Comparison of ENCODE assay signal across 8 cellular contexts in genomic region chr10:15084502-15084922, GRCh38. TPM values are rescaled to one million over a fixed set of nuclear protein-coding genes. Genes with fewer than 3 reads are reported as not detected.
DNase-seq lines count a peak whose midpoint lies in the region; FAIRE-seq and TF ChIP-seq lines count a peak whose summit lies in the region.

No MANE protein-coding gene starts in this region.

- TF ChIP-seq CTCF in GM12865 (IDR thresholded peaks at IDR 0.05; ENCODE audit: insufficient read depth, low read depth, low read length, missing control alignments) (no peak), Peyer's patch (IDR thresholded peaks at IDR 0.05) (no peak), mesothelial cell of epicardium (IDR thresholded peaks at IDR 0.05; ENCODE audit: unreplicated experiment) (no peak)

- H3K27me3 Mint-ChIP-seq in mesothelial cell of epicardium (ENCODE audit: low read depth), result peaks cover 2% of the 10 kb centered on the region

- no peaks in the 10 kb centered on the region for H3K36me3 Mint-ChIP-seq in mesothelial cell of epicardium

- H3K27ac Mint-ChIP-seq in mesothelial cell of epicardium, result no peak overlapping the region

- H3K9me3 ChIP-seq in Peyer's patch, result no peaks in the 10 kb centered on the region

- H3K27ac ChIP-seq in Peyer's patch, result no peak overlapping the region

- H3K9me3 Mint-ChIP-seq in mesothelial cell of epicardium, result no peaks in the 10 kb centered on the region

- H3K4me1 Mint-ChIP-seq in mesothelial cell of epicardium, result no peaks in the 10 kb centered on the region

- H3K4me3 ChIP-seq in GM12865 (ENCODE audit: low read depth, low read length), result no peak overlapping the region
- peak overlapping the region in 3 of 4 donors; percentile 20 to 35 (median 26) for H3K4me3 ChIP-seq in Peyer's patch

- no peaks in the 10 kb centered on the region for H3K27me3 ChIP-seq in Peyer's patch

- H3K4me3 Mint-ChIP-seq in mesothelial cell of epicardium, result peak overlapping the region; percentile 48

- FAIRE-seq in endometrium (lab: Jason Lieb, UNC), result peak; percentile 98

- peaks cover 0 to 5% (median 0%) of the 10 kb centered on the region in 4 donors for H3K4me1 ChIP-seq in Peyer's patch

- TF ChIP-seq POLR2A in Peyer's patch (IDR thresholded peaks at IDR 0.05), result no peak

- DNase-seq in GM12865 (ENCODE audit: low read depth) (peak; percentile 18), Peyer's patch (peak in 1 of 3 donors; percentile 53), mesothelial cell of epicardium (ENCODE audit: low spot score in 2 of 2, unreplicated experiment in 2 of 2) (no peak), HK-2 (ENCODE audit: unreplicated experiment) (no peak), NK-92 (lab: John Stamatoyannopoulos, UW; ENCODE audit: unreplicated experiment) (no peak), NCI-H146 treated with DMSO at 0.1 percent for 48 hours (lab: John Stamatoyannopoulos, UW; ENCODE audit: unreplicated experiment) (no peak), NCI-H524 treated with DMSO at 0.1 percent for 48 hours (lab: John Stamatoyannopoulos, UW) (no peak)

- no peaks in the 10 kb centered on the region for H3K36me3 ChIP-seq in Peyer's patch

RNA-seq across cellular contexts. Expression of gene ACBD7, which starts 4.1 kb away (rescaled TPM):
- total RNA-seq in Peyer's patch (1 to 10 TPM in 1 of 4 donors, under 1 TPM in 1, not detected in 2; 0.70 to 1.1 TPM), mesothelial cell of epicardium (2.1 to 3.1 TPM (median 2.4 TPM) in 3 replicates)

RNA-seq across cellular contexts. Expression of gene RPP38, which starts 12.6 kb away (rescaled TPM):
- 10 to 100 TPM; 13.5 to 21.5 (median 19.6) TPM for total RNA-seq in Peyer's patch
- 16.0 to 16.2 TPM (median 16.2 TPM) in 3 replicates for total RNA-seq in mesothelial cell of epicardium

RNA-seq across cellular contexts. Expression of gene OLAH, which starts 40.8 kb away (rescaled TPM):
- total RNA-seq in Peyer's patch (not detected), mesothelial cell of epicardium (0.54 to 0.84 TPM (median 0.69 TPM) in 3 replicates)
